Comparison of ENCODE assay signal across 8 cellular contexts in genomic region chr10:49941447-49942338, GRCh38. TPM values are rescaled to one million over a fixed set of nuclear protein-coding genes. Genes with fewer than 3 reads are reported as not detected.
A peak's percentile ranks its signal among the peaks of the same experiment; 100 is the strongest.
DNase-seq lines count a peak whose midpoint lies in the region; ATAC-seq, FAIRE-seq and TF ChIP-seq lines count a peak whose summit lies in the region.
"Not testable (repeated sequence)": the region's sequence is repeated elsewhere in the genome, so short reads cannot be mapped to it uniquely, and the experiment has no call there.

Gene PARG, minus strand, starts transcription at chr10:49942027. Its CDS starts 302 bp downstream, at chr10:49941725.
Gene TIMM23B, plus strand, starts transcription at chr10:49942053. Its CDS starts 142 bp downstream, at chr10:49942195.

- H3K27me3 ChIP-seq in astrocyte (ENCODE audit: insufficient read depth, low read length); right atrium auricular region; upper lobe of right lung: not testable (repeated sequence)

- peak within 1 kb of the TSS; percentile 86 for H2AFZ ChIP-seq in astrocyte (ENCODE audit: low read depth, low read length)

- H3K4me1 ChIP-seq in astrocyte (ENCODE audit: insufficient read depth, low read length), result not testable (repeated sequence)
- H3K4me1 ChIP-seq in right atrium auricular region (peaks cover 0 to 17% of the 10 kb centered on the region in 2 donors), upper lobe of right lung (peaks cover 15% of the 10 kb centered on the region)

- peak within 1 kb of the TSS; percentile 94 for H3K4me2 ChIP-seq in astrocyte (ENCODE audit: low read length)

- DNase-seq in NCI-H1694 treated with DMSO at 0.1 percent for 48 hours (lab: John Stamatoyannopoulos, UW) (peak; percentile 33), T-helper 9 cell (peak; percentile 71), astrocyte (ENCODE audit: low read depth) (peak; percentile 77), right atrium auricular region (ENCODE audit: low spot score) (peak; percentile 75), pulmonary artery endothelial cell (ENCODE audit: low read depth, low spot score) (peak; percentile 35), upper lobe of right lung (peak; percentile 91)

- H3K79me2 ChIP-seq in astrocyte (ENCODE audit: insufficient read depth, low read length), result peaks cover 59% of the 10 kb centered on the region

- peak within 1 kb of the TSS; percentile 97 for H3K9ac ChIP-seq in astrocyte (ENCODE audit: low read length)

- not testable (repeated sequence) for TF ChIP-seq CTCF in astrocyte (IDR thresholded peaks at IDR 0.05; ENCODE audit: insufficient read depth, low read depth, low read length); upper lobe of right lung (IDR thresholded peaks at IDR 0.05)
- TF ChIP-seq CTCF in right atrium auricular region (IDR thresholded peaks at IDR 0.05), result peak in 1 of 2 donors; percentile 29

- H3K27ac ChIP-seq in astrocyte (ENCODE audit: low read depth, low read length) (peak within 1 kb of the TSS; percentile 84), right atrium auricular region (peak within 1 kb of the TSS; percentile 66 to 74), upper lobe of right lung (peak within 1 kb of the TSS; percentile 75)

- H3K4me3 ChIP-seq in astrocyte (ENCODE audit: insufficient read depth, low read depth, low read length) (peak within 1 kb of the TSS; percentile 85), right atrium auricular region (peak within 1 kb of the TSS; percentile 77 to 93), upper lobe of right lung (peak within 1 kb of the TSS; percentile 84)

- not testable (repeated sequence) for H3K36me3 Mint-ChIP-seq in astrocyte (ENCODE audit: low read depth, unreplicated experiment)

- not testable (repeated sequence) for H4K20me1 ChIP-seq in astrocyte (ENCODE audit: insufficient read depth, low read length)

- H3K27ac Mint-ChIP-seq in astrocyte (ENCODE audit: unreplicated experiment), result peak within 1 kb of the TSS; percentile 99

- not testable (repeated sequence) for FAIRE-seq in astrocyte (lab: Jason Lieb, UNC)

- H3K4me1 Mint-ChIP-seq in astrocyte (ENCODE audit: low read depth, unreplicated experiment), result peaks cover 16% of the 10 kb centered on the region

- not testable (repeated sequence) for H3K36me3 ChIP-seq in astrocyte (ENCODE audit: insufficient read depth, low read length); right atrium auricular region; upper lobe of right lung

- peak within 1 kb of the TSS; percentile 100 for H3K4me3 Mint-ChIP-seq in astrocyte (ENCODE audit: unreplicated experiment)

- intact Hi-C loops in upper lobe of right lung (cut with DNase I), result not testable (repeated sequence)

- H3K9me3 ChIP-seq in astrocyte (ENCODE audit: insufficient read depth, low read depth, low read length); right atrium auricular region; upper lobe of right lung: not testable (repeated sequence)

- ATAC-seq in GM18502 (IDR thresholded peaks at IDR 0.05; ENCODE audit: poor library complexity, unreplicated experiment) (peak; percentile 73), HG02938 (IDR thresholded peaks at IDR 0.05; ENCODE audit: unreplicated experiment) (peak; percentile 59), upper lobe of right lung (peak; percentile 98)

- H3K9me3 Mint-ChIP-seq in astrocyte (ENCODE audit: unreplicated experiment), result not testable (repeated sequence)

- H3K27me3 Mint-ChIP-seq in astrocyte (ENCODE audit: low read depth, unreplicated experiment), result not testable (repeated sequence)

RNA-seq across cellular contexts. Expression of gene PARG, which starts in this region (rescaled TPM):
- total RNA-seq in astrocyte (36.4 and 37.7 TPM in 2 replicates), right atrium auricular region (10 to 100 TPM; 16.0 to 19.5 TPM), pulmonary artery endothelial cell (28.4 and 35.0 TPM in 2 replicates), upper lobe of right lung (22.2 TPM)

RNA-seq across cellular contexts. Expression of gene TIMM23B, which starts in this region (rescaled TPM):
- total RNA-seq in astrocyte, result 17.6 and 21.2 TPM in 2 replicates
- total RNA-seq in right atrium auricular region, result 10 to 100 TPM; 15.3 to 20.7 TPM
- 12.2 and 17.5 TPM in 2 replicates for total RNA-seq in pulmonary artery endothelial cell
- 15.3 TPM for total RNA-seq in upper lobe of right lung

Comparison
In these comparisons a context has a peak if more than half of its experiments do, and no peak if none do; other contexts are left out.
1. Peak in every context shown above with its lines: DNase-seq, ATAC-seq, H3K4me3 ChIP-seq and H3K27ac ChIP-seq.
2. DNase-seq: peak in every context shown above with its lines; median percentile 91 in upper lobe of right lung; 77 in astrocyte; 75 in right atrium auricular region; 71 in T-helper 9 cell; 35 in pulmonary artery endothelial cell; 33 in NCI-H1694 treated with DMSO at 0.1 percent for 48 hours.